Comparison of ENCODE assay signal across 21 cellular contexts in genomic region chr12:112848972-112849371, GRCh38. TPM values are rescaled to one million over a fixed set of nuclear protein-coding genes. Genes with fewer than 3 reads are reported as not detected.
"Had no signal": no experiment of that assay in that cellular context is flagged by ENCODE, and none has a peak within 500 bp of the region (broad histone marks: within the 10 kb centered on the region; RNA-seq: fewer than 3 reads in every experiment).

No MANE protein-coding gene starts in this region.

- H3K36me3 Mint-ChIP-seq: stimulated activated naive B cell treated with anti-CD40 and anti-IgM and Interleukin-4, amounts not matched to agents 10 μg/mL and 1 μg/mL and 100 μg/mL, for 72 hours had no signal

- DNase-seq: activated CD4-positive, CD25-positive, alpha-beta regulatory T cell treated with anti-CD3 and anti-CD28 coated beads, Interleukin-2, amount 50 U/mL, for 72 hours; activated naive CD4-positive, alpha-beta T cell treated with anti-CD3 and anti-CD28 coated beads for 36 hours; activated T-cell treated with anti-CD3 and anti-CD28 coated beads for 4 hours; esophagus squamous epithelium; hippocampal formation; kidney; left lung; mammary epithelial cell; nucleus accumbens; stimulated activated CD4-positive, alpha-beta T cell treated with anti-CD3 and anti-CD28 coated beads, Interleukin-2, amount 100 ng/mL, for 48 hours; stimulated activated naive B cell treated with anti-CD40 and anti-IgM and Interleukin-4, amounts not matched to agents 10 μg/mL and 1 μg/mL and 100 μg/mL, for 72 hours; T-helper 9 cell; tibial artery; uterus had no signal

- ATAC-seq: activated T-helper 17 cell treated with anti-CD3 and anti-CD28 coated beads, Interleukin-2, amount 50 U/mL, for 72 hours; left lung; stimulated activated naive B cell treated with anti-CD40 and anti-IgM and Interleukin-4, amounts not matched to agents 10 μg/mL and 1 μg/mL and 100 μg/mL, for 72 hours had no signal

- H3K9me3 Mint-ChIP-seq: activated naive CD4-positive, alpha-beta T cell treated with anti-CD3 and anti-CD28 coated beads for 36 hours; activated T-helper 17 cell treated with anti-CD3 and anti-CD28 coated beads, Interleukin-2, amount 50 U/mL, for 72 hours had no signal

- H3K27ac ChIP-seq: esophagus squamous epithelium, left lung, right atrium auricular region, tibial artery, uterus had no signal

- H3K27me3 ChIP-seq: right atrium auricular region, uterus had no signal

- H3K4me3 Mint-ChIP-seq: activated naive CD4-positive, alpha-beta T cell treated with anti-CD3 and anti-CD28 coated beads for 36 hours; activated T-helper 17 cell treated with anti-CD3 and anti-CD28 coated beads, Interleukin-2, amount 50 U/mL, for 72 hours; nephron; stimulated activated naive B cell treated with anti-CD40 and anti-IgM and Interleukin-4, amounts not matched to agents 10 μg/mL and 1 μg/mL and 100 μg/mL, for 72 hours had no signal

- H3K4me1 Mint-ChIP-seq: activated T-helper 17 cell treated with anti-CD3 and anti-CD28 coated beads, Interleukin-2, amount 50 U/mL, for 72 hours; nephron; stimulated activated naive B cell treated with anti-CD40 and anti-IgM and Interleukin-4, amounts not matched to agents 10 μg/mL and 1 μg/mL and 100 μg/mL, for 72 hours had no signal

- H3K4me3 ChIP-seq: esophagus squamous epithelium, left lung, right atrium auricular region, tibial artery, uterus had no signal

- H3K27ac Mint-ChIP-seq: activated naive CD4-positive, alpha-beta T cell treated with anti-CD3 and anti-CD28 coated beads for 36 hours; activated T-helper 17 cell treated with anti-CD3 and anti-CD28 coated beads, Interleukin-2, amount 50 U/mL, for 72 hours; nephron; stimulated activated naive B cell treated with anti-CD40 and anti-IgM and Interleukin-4, amounts not matched to agents 10 μg/mL and 1 μg/mL and 100 μg/mL, for 72 hours had no signal

RNA-seq across cellular contexts. Expression of gene RPH3A, which starts 57.4 kb away (rescaled TPM):
- total RNA-seq: activated naive CD4-positive, alpha-beta T cell treated with anti-CD3 and anti-CD28 coated beads for 36 hours; activated T-helper 17 cell treated with anti-CD3 and anti-CD28 coated beads, Interleukin-2, amount 50 U/mL, for 72 hours; endothelial cell of umbilical vein; esophagus squamous epithelium; fibroblast of villous mesenchyme; glomerular endothelial cell; mammary epithelial cell; right atrium auricular region; skeletal muscle tissue had no signal
